In the genomic region with DNA sequence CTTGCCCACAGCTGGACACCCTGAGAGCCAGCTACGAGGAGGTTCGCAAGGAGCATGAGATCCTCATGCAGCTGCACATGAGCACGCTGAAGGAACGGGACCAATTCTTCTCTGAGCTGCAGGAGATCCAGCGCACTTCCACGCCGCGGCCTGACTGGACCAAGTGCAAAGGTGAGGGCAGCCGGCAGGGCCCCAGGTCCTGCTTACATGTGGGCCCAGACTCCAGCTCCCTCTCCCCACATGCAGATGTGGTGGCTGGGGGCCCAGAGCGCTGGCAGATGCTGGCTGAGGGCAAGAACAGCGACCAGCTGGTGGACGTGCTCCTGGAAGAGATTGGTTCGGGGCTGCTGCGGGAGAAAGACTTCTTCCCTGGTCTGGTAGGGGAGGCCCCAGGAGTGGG, we compare ENCODE assay signal across 16 cellular contexts. TPM values are rescaled to one million over a fixed set of nuclear protein-coding genes. Genes with fewer than 3 reads are reported as not detected.
DNase-seq lines count a peak whose midpoint lies in the region; ATAC-seq, FAIRE-seq and TF ChIP-seq lines count a peak whose summit lies in the region.
"Had no signal": no experiment of that assay in that cellular context is flagged by ENCODE, and none has a peak within 500 bp of the region (broad histone marks: within the 10 kb centered on the region; RNA-seq: fewer than 3 reads in every experiment).

No MANE protein-coding gene starts in this region.

- H3K9me3 ChIP-seq in HepG2 (ENCODE audit: low read length) (no peaks in the 10 kb centered on the region), right lobe of liver (no peaks in the 10 kb centered on the region), neuronal stem cell (replicated peaks in 1 of 2; ENCODE audit: control insufficient read depth in 2 of 2, insufficient read depth in 1 of 2, low read depth in 1 of 2, low read length in 2 of 2) (no peaks in the 10 kb centered on the region)
- H3K9me3 ChIP-seq: A549, Caco-2, HAP-1 had no signal

- no peak for TF ChIP-seq RAD21 in HepG2 (CRISPR knock-in tag; IDR thresholded peaks at IDR 0.05)

- 97% methylated on average over 5 of the region's 14 CpGs for WGBS in HepG2 (ENCODE audit: low lambda C conversion rate)
- 96% methylated on average over 4 of the region's 14 CpGs for WGBS in right lobe of liver (ENCODE audit: insufficient coverage, low coverage, low lambda C conversion rate, missing lambda C conversion rate)
- no CpG with 5 or more reads among the region's 14 CpGs for WGBS in neuronal stem cell (ENCODE audit: extremely low coverage in 2 of 2, insufficient read length in 2 of 2, insufficient replicate concordance in 1 of 2), 2 donors

- H2AFZ ChIP-seq in HepG2 (ENCODE audit: low read length) (no peak overlapping the region), neuronal stem cell (ENCODE audit: low read length) (no peak overlapping the region)

- H3K4ac ChIP-seq in neuronal stem cell (ENCODE audit: low read length), result no peak overlapping the region

- no TSS peak for BruUV-seq in HepG2 (replicated peaks; lab: Mats Ljungman, UMichigan)

- no peak overlapping the region for H3K14ac ChIP-seq in neuronal stem cell (ENCODE audit: low read length)

- no peak for TF ChIP-seq POLR2A in HepG2 (IDR thresholded peaks at IDR 0.05; ENCODE audit: insufficient read depth in 1 of 2, low read depth in 2 of 2, low read length in 2 of 2)
- TF ChIP-seq POLR2A in right lobe of liver (IDR thresholded peaks at IDR 0.05), result no peak

- H3K36me3 ChIP-seq in HepG2 (replicated peaks in 1 of 2; ENCODE audit: control insufficient read depth in 1 of 2, insufficient read depth in 2 of 2, low read length in 2 of 2), result peaks cover 13 to 40% of the 10 kb centered on the region in 2 experiments
- peaks cover 0 to 15% (median 5%) of the 10 kb centered on the region in 4 donors for H3K36me3 ChIP-seq in right lobe of liver
- peaks cover 26 to 57% of the 10 kb centered on the region in 2 donors for H3K36me3 ChIP-seq in neuronal stem cell (replicated peaks in 1 of 2; ENCODE audit: control insufficient read depth in 2 of 2, insufficient read depth in 2 of 2, low read length in 2 of 2)

- no peak overlapping the region for H3K4me3 ChIP-seq in HepG2 (replicated peaks in 1 of 3; ENCODE audit: insufficient read depth in 1 of 3, low read depth in 2 of 3, low read length in 3 of 3)
- no peak overlapping the region for H3K4me3 ChIP-seq in right lobe of liver
- no peak overlapping the region for H3K4me3 ChIP-seq in neuronal stem cell (ENCODE audit: low read length in 2 of 2)
- H3K4me3 ChIP-seq: A549, HAP-1 had no signal

- no peak overlapping the region for H2BK5ac ChIP-seq in neuronal stem cell (ENCODE audit: low read length)

- H3K27ac ChIP-seq in HepG2 (ENCODE audit: extremely low read length, insufficient read depth, low read length), result no peak overlapping the region
- no peak overlapping the region for H3K27ac ChIP-seq in right lobe of liver
- H3K27ac ChIP-seq in neuronal stem cell (replicated peaks; ENCODE audit: low read length), result no peak overlapping the region
- H3K27ac ChIP-seq: 22Rv1, A549, C4-2B had no signal

- no peak overlapping the region for H4K8ac ChIP-seq in neuronal stem cell (ENCODE audit: low read depth, low read length)

- no peak for FAIRE-seq in HepG2 (lab: Jason Lieb, UNC)
- FAIRE-seq: A549, D721Med, G401.6, GM12891, GM19239 had no signal

- TF ChIP-seq CTCF in HepG2 (CRISPR knock-in tag; IDR thresholded peaks at IDR 0.05), result no peak
- no peak for TF ChIP-seq CTCF in right lobe of liver (IDR thresholded peaks at IDR 0.05)

- H3K23ac ChIP-seq in neuronal stem cell (ENCODE audit: low read depth, low read length, poor library complexity), result peak overlapping the region; percentile 60

- no peaks in the 10 kb centered on the region for H3K79me1 ChIP-seq in neuronal stem cell (ENCODE audit: low read depth, low read length)

- H3K4me1 ChIP-seq in HepG2 (ENCODE audit: insufficient read depth, low read length), result peaks cover 14% of the 10 kb centered on the region
- no peaks in the 10 kb centered on the region for H3K4me1 ChIP-seq in right lobe of liver
- peaks cover 0 to 4% of the 10 kb centered on the region in 2 donors for H3K4me1 ChIP-seq in neuronal stem cell (ENCODE audit: control insufficient read depth in 2 of 2, insufficient read depth in 1 of 2, low read depth in 1 of 2, low read length in 2 of 2)
- H3K4me1 ChIP-seq: A549, Caco-2, HAP-1 had no signal

- no peak overlapping the region for H2BK120ac ChIP-seq in neuronal stem cell (ENCODE audit: low read depth, low read length)

- H4K91ac ChIP-seq in neuronal stem cell (ENCODE audit: low read depth, low read length, poor library complexity), result no peak overlapping the region

- no peaks in the 10 kb centered on the region for H3K79me2 ChIP-seq in HepG2 (ENCODE audit: insufficient read depth, low read length)

- H2AK5ac ChIP-seq in neuronal stem cell (ENCODE audit: low read depth, low read length), result no peak overlapping the region

- intact Hi-C loops in HepG2 (cut with micrococcal nuclease; ENCODE audit: unreplicated experiment) (no loop called here), right lobe of liver (cut with DNase I) (loop anchor here in 1 of 2 donors (10.0 kb wide), 1 partner anchor 99 kb away; no protein-coding TSS in a partner anchor)

- H3K4me2 ChIP-seq in HepG2 (ENCODE audit: low read depth, low read length) (no peak overlapping the region), neuronal stem cell (ENCODE audit: insufficient read depth, low read length, poor library complexity, severe bottlenecking) (no peak overlapping the region)
- H3K4me2 ChIP-seq: A549 had no signal

- H3K27me3 ChIP-seq in HepG2 (ENCODE audit: control insufficient read depth in 1 of 2, insufficient read depth in 2 of 2, low read length in 2 of 2) (no peaks in the 10 kb centered on the region; a peak in 1 of 5 replicates), right lobe of liver (no peaks in the 10 kb centered on the region), neuronal stem cell (ENCODE audit: control insufficient read depth in 3 of 3, insufficient read depth in 3 of 3, low read depth in 1 of 3, low read length in 3 of 3) (no peaks in the 10 kb centered on the region)

- ATAC-seq in HepG2 (no peak; the same call in 2 of the 3 replicates), right lobe of liver (no peak)
- ATAC-seq: A549 had no signal

- POLR2A ChIA-PET in HepG2 (lab: Yijun Ruan, JAX), result no interaction called here

- H2BK15ac ChIP-seq in neuronal stem cell (ENCODE audit: low read length), result peak overlapping the region; percentile 20

- DNase-seq in HepG2 (ENCODE audit: low spot score), result no peak
- no peak for DNase-seq in right lobe of liver
- DNase-seq in neuronal stem cell (ENCODE audit: low spot score), result no peak
- DNase-seq in T-helper 1 cell, result no peak
- DNase-seq: AML-193; Caco-2; CD4-positive, alpha-beta T cell had no signal

- in situ Hi-C loops in HepG2 (cut with HindIII; ENCODE audit: extremely low pct_ligation_motif_present, low pct_unique_long_range_greater_than_20kb), result no loop called here

- TF ChIP-seq EP300 in HepG2 (IDR thresholded peaks at IDR 0.05; ENCODE audit: low read depth in 2 of 2, low read length in 2 of 2), result no peak
- TF ChIP-seq EP300 in HepG2 (CRISPR knock-in tag; IDR thresholded peaks at IDR 0.05; ENCODE audit: borderline replicate concordance), result no peak

- H4K20me1 ChIP-seq in HepG2 (ENCODE audit: insufficient read depth, low read length), result no peaks in the 10 kb centered on the region

- no peak overlapping the region for H2BK12ac ChIP-seq in neuronal stem cell (ENCODE audit: low read length)

- H3K9ac ChIP-seq in HepG2 (ENCODE audit: insufficient read depth, low read depth, low read length) (no peak overlapping the region), neuronal stem cell (ENCODE audit: low read depth, low read length, poor library complexity) (no peak overlapping the region)

- CTCF ChIA-PET in HepG2 (lab: Yijun Ruan, JAX; ENCODE audit: low intra/inter-chr PET ratio, low total read pairs), result no interaction called here

- peak overlapping the region; percentile 52 for H3K18ac ChIP-seq in neuronal stem cell (ENCODE audit: low read length)

RNA-seq across cellular contexts. Expression of a gene that starts 16.2 kb away (rescaled TPM):
- total RNA-seq in HepG2 (2016; rRNA removed; fragmentation: Illumina TruSeq; extraction: Trizol), result 53.4 and 53.8 TPM in 2 replicates
- 48.1 and 65.0 TPM in 2 replicates for total RNA-seq in HepG2 (2016; cell fraction: cytosol; rRNA removed; fragmentation: Illumina TruSeq; extraction: Trizol; ENCODE audit: low read depth)
- 54.0 and 55.5 TPM in 2 replicates for total RNA-seq in HepG2 (2016; cell fraction: insoluble cytoplasmic fraction; rRNA removed; fragmentation: Illumina TruSeq; extraction: Trizol)
- 91.2 and 112 TPM in 2 replicates for total RNA-seq in HepG2 (2016; cell fraction: membrane; rRNA removed; fragmentation: Illumina TruSeq; extraction: Trizol)
- 18.7 and 22.3 TPM in 2 replicates for total RNA-seq in HepG2 (2016; cell fraction: nucleus; rRNA removed; fragmentation: Illumina TruSeq; extraction: Trizol)
- 44.2 and 45.5 TPM in 2 replicates for polyA plus RNA-seq in HepG2 (2011; rRNA removed)
- polyA plus RNA-seq in HepG2 (2011; cell fraction: cytosol; rRNA removed), result 45.9 and 53.3 TPM in 2 replicates
- polyA plus RNA-seq in HepG2 (2011; cell fraction: nucleus; rRNA removed), result 22.1 and 23.2 TPM in 2 replicates
- 25.9 and 34.6 TPM in 2 replicates for polyA plus RNA-seq in HepG2 (2012)
- 42.2 and 59.3 TPM in 2 replicates for polyA plus RNA-seq in HepG2 (2016; cell fraction: cytosol; fragmentation: Illumina TruSeq; extraction: Trizol; ENCODE audit: low read depth)
- 50.1 and 54.2 TPM in 2 replicates for polyA plus RNA-seq in HepG2 (2016; cell fraction: insoluble cytoplasmic fraction; fragmentation: Illumina TruSeq; extraction: Trizol; ENCODE audit: low read depth)
- 66.6 and 83.2 TPM in 2 replicates for polyA plus RNA-seq in HepG2 (2016; cell fraction: membrane; fragmentation: Illumina TruSeq; extraction: Trizol; ENCODE audit: low read depth)
- polyA plus RNA-seq in HepG2 (2016; cell fraction: nucleus; fragmentation: Illumina TruSeq; extraction: Trizol; ENCODE audit: insufficient read depth, low read depth), result 28.8 and 33.3 TPM in 2 replicates
- 45.1 and 58.5 TPM in 2 replicates for polyA minus RNA-seq in HepG2 (2011; rRNA and poly(A)+ RNA removed; ENCODE audit: low replicate concordance)
- polyA minus RNA-seq in HepG2 (2011; cell fraction: cytosol; rRNA and poly(A)+ RNA removed), result 26.7 and 28.4 TPM in 2 replicates
- polyA minus RNA-seq in HepG2 (2011; cell fraction: nucleus; rRNA and poly(A)+ RNA removed), result 8.2 and 9.8 TPM in 2 replicates
- total RNA-seq in right lobe of liver, result 10 to 100 TPM in 4 of 6 experiments, 1 to 10 TPM in 2; 8.9 to 23.9 (median 11.7) TPM
- 27.9 TPM for polyA plus RNA-seq in neuronal stem cell (2013, experiment 1 of 2)
- 27.7 TPM for polyA plus RNA-seq in neuronal stem cell (2013, experiment 2 of 2)

RNA-seq across cellular contexts. Expression of a gene that starts 19.2 kb away (rescaled TPM):
- total RNA-seq in HepG2 (2016; rRNA removed; fragmentation: Illumina TruSeq; extraction: Trizol) (0.10 and 0.86 TPM in 2 replicates), right lobe of liver (1 to 10 TPM in 3 of 6 experiments, under 1 TPM in 3; 0.42 to 1.2 (median 0.99) TPM)
- total RNA-seq in HepG2 (2016; cell fraction: cytosol; rRNA removed; fragmentation: Illumina TruSeq; extraction: Trizol; ENCODE audit: low read depth), result 0.18 TPM in 1 of 2 replicates, not detected in the other
- total RNA-seq in HepG2 (2016; cell fraction: insoluble cytoplasmic fraction; rRNA removed; fragmentation: Illumina TruSeq; extraction: Trizol), result 0.10 and 0.93 TPM in 2 replicates
- 0.24 and 0.25 TPM in 2 replicates for total RNA-seq in HepG2 (2016; cell fraction: membrane; rRNA removed; fragmentation: Illumina TruSeq; extraction: Trizol)
- total RNA-seq in HepG2 (2016; cell fraction: nucleus; rRNA removed; fragmentation: Illumina TruSeq; extraction: Trizol), result 0.84 and 1.0 TPM in 2 replicates
- 0.37 and 0.61 TPM in 2 replicates for polyA plus RNA-seq in HepG2 (2011; rRNA removed)
- polyA plus RNA-seq in HepG2 (2011; cell fraction: cytosol; rRNA removed), result 0.09 and 0.17 TPM in 2 replicates
- polyA plus RNA-seq in HepG2 (2011; cell fraction: nucleus; rRNA removed), result 4.3 and 5.3 TPM in 2 replicates
- polyA plus RNA-seq in HepG2 (2012), result 0.23 and 0.63 TPM in 2 replicates
- polyA plus RNA-seq in HepG2 (2016; cell fraction: cytosol; fragmentation: Illumina TruSeq; extraction: Trizol; ENCODE audit: low read depth), result 0.10 TPM in 1 of 2 replicates, not detected in the other
- 0.16 and 0.74 TPM in 2 replicates for polyA plus RNA-seq in HepG2 (2016; cell fraction: insoluble cytoplasmic fraction; fragmentation: Illumina TruSeq; extraction: Trizol; ENCODE audit: low read depth)
- polyA plus RNA-seq in HepG2 (2016; cell fraction: membrane; fragmentation: Illumina TruSeq; extraction: Trizol; ENCODE audit: low read depth), result 0.08 TPM in 1 of 2 replicates, not detected in the other
- 3.4 and 4.5 TPM in 2 replicates for polyA plus RNA-seq in HepG2 (2016; cell fraction: nucleus; fragmentation: Illumina TruSeq; extraction: Trizol; ENCODE audit: insufficient read depth, low read depth)
- polyA minus RNA-seq in HepG2 (2011; rRNA and poly(A)+ RNA removed; ENCODE audit: low replicate concordance), result 0.06 and 0.37 TPM in 2 replicates
- polyA minus RNA-seq in HepG2 (2011; cell fraction: cytosol; rRNA and poly(A)+ RNA removed), result not detected in 2 replicates
- polyA minus RNA-seq in HepG2 (2011; cell fraction: nucleus; rRNA and poly(A)+ RNA removed), result 0.39 and 2.0 TPM in 2 replicates
- polyA plus RNA-seq in neuronal stem cell (2013, experiment 1 of 2), result 1.1 TPM
- 1.2 TPM for polyA plus RNA-seq in neuronal stem cell (2013, experiment 2 of 2)
- total RNA-seq: HT-29 had no signal

RNA-seq across cellular contexts. Expression of a gene that starts 19.5 kb away (rescaled TPM):
- total RNA-seq in HepG2 (2016; rRNA removed; fragmentation: Illumina TruSeq; extraction: Trizol) (8.5 and 9.2 TPM in 2 replicates), right lobe of liver (10 to 100 TPM; 15.1 to 38.4 (median 22.7) TPM)
- total RNA-seq in HepG2 (2016; cell fraction: cytosol; rRNA removed; fragmentation: Illumina TruSeq; extraction: Trizol; ENCODE audit: low read depth), result 2.6 and 3.0 TPM in 2 replicates
- 8.1 and 8.8 TPM in 2 replicates for total RNA-seq in HepG2 (2016; cell fraction: insoluble cytoplasmic fraction; rRNA removed; fragmentation: Illumina TruSeq; extraction: Trizol)
- total RNA-seq in HepG2 (2016; cell fraction: membrane; rRNA removed; fragmentation: Illumina TruSeq; extraction: Trizol), result 5.7 and 5.9 TPM in 2 replicates
- 8.9 and 11.2 TPM in 2 replicates for total RNA-seq in HepG2 (2016; cell fraction: nucleus; rRNA removed; fragmentation: Illumina TruSeq; extraction: Trizol)
- polyA plus RNA-seq in HepG2 (2011; rRNA removed), result 22.7 and 24.5 TPM in 2 replicates
- 9.5 and 10.5 TPM in 2 replicates for polyA plus RNA-seq in HepG2 (2011; cell fraction: cytosol; rRNA removed)
- 48.8 and 55.7 TPM in 2 replicates for polyA plus RNA-seq in HepG2 (2011; cell fraction: nucleus; rRNA removed)
- polyA plus RNA-seq in HepG2 (2012), result 11.9 and 17.0 TPM in 2 replicates
- 1.5 and 1.6 TPM in 2 replicates for polyA plus RNA-seq in HepG2 (2016; cell fraction: cytosol; fragmentation: Illumina TruSeq; extraction: Trizol; ENCODE audit: low read depth)
- polyA plus RNA-seq in HepG2 (2016; cell fraction: insoluble cytoplasmic fraction; fragmentation: Illumina TruSeq; extraction: Trizol; ENCODE audit: low read depth), result 8.5 and 11.6 TPM in 2 replicates
- polyA plus RNA-seq in HepG2 (2016; cell fraction: membrane; fragmentation: Illumina TruSeq; extraction: Trizol; ENCODE audit: low read depth), result 3.3 and 3.6 TPM in 2 replicates
- polyA plus RNA-seq in HepG2 (2016; cell fraction: nucleus; fragmentation: Illumina TruSeq; extraction: Trizol; ENCODE audit: insufficient read depth, low read depth), result 29.7 and 31.1 TPM in 2 replicates
- polyA minus RNA-seq in HepG2 (2011; rRNA and poly(A)+ RNA removed; ENCODE audit: low replicate concordance), result 28.0 and 40.9 TPM in 2 replicates
- polyA minus RNA-seq in HepG2 (2011; cell fraction: cytosol; rRNA and poly(A)+ RNA removed), result 8.3 and 9.2 TPM in 2 replicates
- 16.2 and 20.8 TPM in 2 replicates for polyA minus RNA-seq in HepG2 (2011; cell fraction: nucleus; rRNA and poly(A)+ RNA removed)
- 8.8 TPM for polyA plus RNA-seq in neuronal stem cell (2013, experiment 1 of 2)
- polyA plus RNA-seq in neuronal stem cell (2013, experiment 2 of 2), result 8.8 TPM

RNA-seq across cellular contexts. Expression of a gene that starts 20.8 kb away (rescaled TPM):
- total RNA-seq in HepG2 (2016; rRNA removed; fragmentation: Illumina TruSeq; extraction: Trizol) (214 and 224 TPM in 2 replicates), right lobe of liver (10 to 100 TPM; 23.4 to 67.8 (median 33.9) TPM)
- 79.7 and 100.0 TPM in 2 replicates for total RNA-seq in HepG2 (2016; cell fraction: cytosol; rRNA removed; fragmentation: Illumina TruSeq; extraction: Trizol; ENCODE audit: low read depth)
- 209 and 229 TPM in 2 replicates for total RNA-seq in HepG2 (2016; cell fraction: insoluble cytoplasmic fraction; rRNA removed; fragmentation: Illumina TruSeq; extraction: Trizol)
- 120 and 150 TPM in 2 replicates for total RNA-seq in HepG2 (2016; cell fraction: membrane; rRNA removed; fragmentation: Illumina TruSeq; extraction: Trizol)
- total RNA-seq in HepG2 (2016; cell fraction: nucleus; rRNA removed; fragmentation: Illumina TruSeq; extraction: Trizol), result 79.9 and 90.1 TPM in 2 replicates
- 168 and 198 TPM in 2 replicates for polyA plus RNA-seq in HepG2 (2011; rRNA removed)
- polyA plus RNA-seq in HepG2 (2011; cell fraction: cytosol; rRNA removed), result 212 and 299 TPM in 2 replicates
- 132 and 146 TPM in 2 replicates for polyA plus RNA-seq in HepG2 (2011; cell fraction: nucleus; rRNA removed)
- 140 and 216 TPM in 2 replicates for polyA plus RNA-seq in HepG2 (2012)
- 108 and 138 TPM in 2 replicates for polyA plus RNA-seq in HepG2 (2016; cell fraction: cytosol; fragmentation: Illumina TruSeq; extraction: Trizol; ENCODE audit: low read depth)
- 277 and 305 TPM in 2 replicates for polyA plus RNA-seq in HepG2 (2016; cell fraction: insoluble cytoplasmic fraction; fragmentation: Illumina TruSeq; extraction: Trizol; ENCODE audit: low read depth)
- 139 and 154 TPM in 2 replicates for polyA plus RNA-seq in HepG2 (2016; cell fraction: membrane; fragmentation: Illumina TruSeq; extraction: Trizol; ENCODE audit: low read depth)
- polyA plus RNA-seq in HepG2 (2016; cell fraction: nucleus; fragmentation: Illumina TruSeq; extraction: Trizol; ENCODE audit: insufficient read depth, low read depth), result 173 and 182 TPM in 2 replicates
- 366 and 394 TPM in 2 replicates for polyA minus RNA-seq in HepG2 (2011; rRNA and poly(A)+ RNA removed; ENCODE audit: low replicate concordance)
- polyA minus RNA-seq in HepG2 (2011; cell fraction: cytosol; rRNA and poly(A)+ RNA removed), result 157 and 165 TPM in 2 replicates
- 60.0 and 81.7 TPM in 2 replicates for polyA minus RNA-seq in HepG2 (2011; cell fraction: nucleus; rRNA and poly(A)+ RNA removed)
- polyA plus RNA-seq in neuronal stem cell (2013, experiment 1 of 2), result 276 TPM
- polyA plus RNA-seq in neuronal stem cell (2013, experiment 2 of 2), result 280 TPM

RNA-seq across cellular contexts. Expression of a gene that starts 21.6 kb away (rescaled TPM):
- 24.8 and 43.3 TPM in 2 replicates for total RNA-seq in HepG2 (2016; rRNA removed; fragmentation: Illumina TruSeq; extraction: Trizol)
- 11.2 and 11.7 TPM in 2 replicates for total RNA-seq in HepG2 (2016; cell fraction: cytosol; rRNA removed; fragmentation: Illumina TruSeq; extraction: Trizol; ENCODE audit: low read depth)
- total RNA-seq in HepG2 (2016; cell fraction: insoluble cytoplasmic fraction; rRNA removed; fragmentation: Illumina TruSeq; extraction: Trizol), result 22.8 and 43.9 TPM in 2 replicates
- total RNA-seq in HepG2 (2016; cell fraction: membrane; rRNA removed; fragmentation: Illumina TruSeq; extraction: Trizol), result 7.4 and 8.2 TPM in 2 replicates
- 43.8 and 49.8 TPM in 2 replicates for total RNA-seq in HepG2 (2016; cell fraction: nucleus; rRNA removed; fragmentation: Illumina TruSeq; extraction: Trizol)
- 40.9 and 51.3 TPM in 2 replicates for polyA plus RNA-seq in HepG2 (2011; rRNA removed)
- 17.4 and 28.9 TPM in 2 replicates for polyA plus RNA-seq in HepG2 (2011; cell fraction: cytosol; rRNA removed)
- 414 and 516 TPM in 2 replicates for polyA plus RNA-seq in HepG2 (2011; cell fraction: nucleus; rRNA removed)
- 22.1 and 28.1 TPM in 2 replicates for polyA plus RNA-seq in HepG2 (2012)
- 3.3 and 4.0 TPM in 2 replicates for polyA plus RNA-seq in HepG2 (2016; cell fraction: cytosol; fragmentation: Illumina TruSeq; extraction: Trizol; ENCODE audit: low read depth)
- 22.0 and 24.2 TPM in 2 replicates for polyA plus RNA-seq in HepG2 (2016; cell fraction: insoluble cytoplasmic fraction; fragmentation: Illumina TruSeq; extraction: Trizol; ENCODE audit: low read depth)
- 4.4 and 6.6 TPM in 2 replicates for polyA plus RNA-seq in HepG2 (2016; cell fraction: membrane; fragmentation: Illumina TruSeq; extraction: Trizol; ENCODE audit: low read depth)
- 153 and 170 TPM in 2 replicates for polyA plus RNA-seq in HepG2 (2016; cell fraction: nucleus; fragmentation: Illumina TruSeq; extraction: Trizol; ENCODE audit: insufficient read depth, low read depth)
- 38.6 and 47.8 TPM in 2 replicates for polyA minus RNA-seq in HepG2 (2011; rRNA and poly(A)+ RNA removed; ENCODE audit: low replicate concordance)
- 8.8 and 11.4 TPM in 2 replicates for polyA minus RNA-seq in HepG2 (2011; cell fraction: cytosol; rRNA and poly(A)+ RNA removed)
- polyA minus RNA-seq in HepG2 (2011; cell fraction: nucleus; rRNA and poly(A)+ RNA removed), result 35.9 and 44.5 TPM in 2 replicates
- 10 to 100 TPM; 12.2 to 21.1 (median 18.2) TPM for total RNA-seq in right lobe of liver
- 34.0 TPM for polyA plus RNA-seq in neuronal stem cell (2013, experiment 1 of 2)
- 31.3 TPM for polyA plus RNA-seq in neuronal stem cell (2013, experiment 2 of 2)
